Comparison of ENCODE assay signal across 8 cellular contexts in the genomic region with DNA sequence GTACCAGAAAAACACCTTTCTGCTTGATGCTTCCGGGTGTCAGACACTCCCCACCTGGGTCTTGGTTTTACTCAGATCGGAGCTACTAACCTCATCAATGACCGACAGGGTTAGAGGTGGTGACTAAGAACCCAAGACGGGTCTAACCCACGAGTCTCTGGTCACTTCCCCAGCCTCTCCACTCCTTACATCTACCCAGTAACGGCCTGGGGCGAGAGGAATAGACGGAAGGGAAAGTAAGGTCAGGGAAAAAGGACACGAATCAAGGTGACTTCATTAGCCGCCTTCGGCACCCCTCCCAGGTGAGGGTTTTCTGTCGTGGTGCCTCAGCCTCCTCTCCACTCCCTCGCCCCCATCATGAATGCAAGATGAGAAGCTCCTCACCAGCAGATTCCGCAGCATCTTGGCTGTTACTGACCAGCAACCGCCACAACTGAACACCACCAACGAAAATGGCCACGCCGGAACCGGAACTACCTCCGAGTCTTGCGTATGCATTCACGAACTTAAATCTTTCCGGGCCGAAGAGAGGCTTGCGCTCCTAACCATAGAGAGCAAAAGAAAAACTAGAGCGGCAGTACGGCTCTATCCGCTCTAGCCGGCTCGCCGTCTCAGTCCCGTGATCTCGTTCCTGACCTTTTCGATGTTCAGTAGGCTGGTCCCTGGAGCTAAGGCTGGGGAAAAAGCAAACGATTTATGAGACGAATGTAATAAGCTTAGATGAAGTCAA. TPM values are rescaled to one million over a fixed set of nuclear protein-coding genes. Genes with fewer than 3 reads are reported as not detected.
A peak's percentile ranks its signal among the peaks of the same experiment; 100 is the strongest.
DNase-seq lines count a peak whose midpoint lies in the region; ATAC-seq, FAIRE-seq and TF ChIP-seq lines count a peak whose summit lies in the region.

Gene COX7A2, minus strand, starts transcription at position 469 of the 730 bp plus-strand sequence. Its CDS starts 67 bp downstream, at position 402.

- ATAC-seq in GM21515 (IDR thresholded peaks at IDR 0.05; ENCODE audit: unreplicated experiment): peak; percentile 97

- no peaks in the 10 kb centered on the region for H3K9me3 ChIP-seq in OCI-LY3 (ENCODE audit: insufficient read depth, low read length)
- no peaks in the 10 kb centered on the region for H3K9me3 ChIP-seq in mesodermal cell (ENCODE audit: control insufficient read depth, low read length)

- H2AFZ ChIP-seq in OCI-LY3 (ENCODE audit: low read depth, low read length): peak within 1 kb of the TSS; percentile 98

- WGBS in mesodermal cell (ENCODE audit: insufficient coverage in 2 of 2), 2 experiments: 0 to 1% methylated on average over 26 to 27 of the region's 36 CpGs

- peak within 1 kb of the TSS; percentile 81 for H3K27ac ChIP-seq in OCI-LY3 (ENCODE audit: low read length)
- H3K27ac ChIP-seq in mesodermal cell (ENCODE audit: low read depth, low read length, severe bottlenecking): peak within 1 kb of the TSS; percentile 94

- peaks cover 7% of the 10 kb centered on the region; the same call in 1 of the 2 replicates for H4K20me1 ChIP-seq in OCI-LY3 (ENCODE audit: insufficient read depth, low read length)

- no peak for TF ChIP-seq CTCF in OCI-LY3 (IDR thresholded peaks at IDR 0.05; ENCODE audit: low read depth, low read length)

- peak; percentile 98 for FAIRE-seq in endometrium (lab: Jason Lieb, UNC)

- peak within 1 kb of the TSS; percentile 88 for H3K9ac ChIP-seq in OCI-LY3 (ENCODE audit: low read length)

- H3K79me2 ChIP-seq in OCI-LY3 (ENCODE audit: low read length): peaks cover 31% of the 10 kb centered on the region

- DNase-seq in D341Med (ENCODE audit: low spot score) (peak; percentile 88), HuH-7 (ENCODE audit: low spot score) (peak; percentile 66)
- DNase-seq in activated CD8-positive, alpha-beta memory T cell treated with anti-CD3 and anti-CD28 coated beads, Interleukin-2, amount 50 U/mL, for 48 hours: peak; percentile 89
- DNase-seq in stimulated activated CD8-positive, alpha-beta memory T cell treated with anti-CD3 and anti-CD28 coated beads, Interleukin-15, amount 100 ng/mL, for 4 hours (ENCODE audit: low read depth in 2 of 2): peak; percentile 63 to 77

- peak within 1 kb of the TSS; percentile 89 for H3K4me3 ChIP-seq in OCI-LY3 (ENCODE audit: low read length)
- peak within 1 kb of the TSS; percentile 95 for H3K4me3 ChIP-seq in mesodermal cell (ENCODE audit: extremely low read depth, insufficient read depth, low read length, poor library complexity, severe bottlenecking)

- H3K27me3 ChIP-seq in OCI-LY3 (ENCODE audit: low read depth, low read length): no peaks in the 10 kb centered on the region

- H3K36me3 ChIP-seq in OCI-LY3 (replicated peaks; ENCODE audit: low read depth, low read length) (peaks cover 18% of the 10 kb centered on the region), mesodermal cell (ENCODE audit: control insufficient read depth, insufficient read depth, low read length) (peaks cover 27% of the 10 kb centered on the region)

- peak within 1 kb of the TSS; percentile 93 for H3K4me2 ChIP-seq in OCI-LY3 (ENCODE audit: low read length)

- H3K4me1 ChIP-seq in OCI-LY3 (ENCODE audit: low read length): peaks cover 8% of the 10 kb centered on the region
- H3K4me1 ChIP-seq in mesodermal cell (ENCODE audit: control insufficient read depth, insufficient read depth, low read length, poor library complexity, severe bottlenecking): no peaks in the 10 kb centered on the region

RNA-seq across cellular contexts. Expression of gene COX7A2, which starts in this region (rescaled TPM):
- polyA plus RNA-seq in mesodermal cell (2013, experiment 1 of 2): 291 TPM
- 294 TPM for polyA plus RNA-seq in mesodermal cell (2013, experiment 2 of 2)

Comparison
In these comparisons a context has a peak if more than half of its experiments do, and no peak if none do; other contexts are left out.
1. Peak in every context shown above with its lines: DNase-seq, ATAC-seq, H3K4me3 ChIP-seq and H3K27ac ChIP-seq.